Comparison of ENCODE assay signal across 2 cellular contexts in the genomic region with DNA sequence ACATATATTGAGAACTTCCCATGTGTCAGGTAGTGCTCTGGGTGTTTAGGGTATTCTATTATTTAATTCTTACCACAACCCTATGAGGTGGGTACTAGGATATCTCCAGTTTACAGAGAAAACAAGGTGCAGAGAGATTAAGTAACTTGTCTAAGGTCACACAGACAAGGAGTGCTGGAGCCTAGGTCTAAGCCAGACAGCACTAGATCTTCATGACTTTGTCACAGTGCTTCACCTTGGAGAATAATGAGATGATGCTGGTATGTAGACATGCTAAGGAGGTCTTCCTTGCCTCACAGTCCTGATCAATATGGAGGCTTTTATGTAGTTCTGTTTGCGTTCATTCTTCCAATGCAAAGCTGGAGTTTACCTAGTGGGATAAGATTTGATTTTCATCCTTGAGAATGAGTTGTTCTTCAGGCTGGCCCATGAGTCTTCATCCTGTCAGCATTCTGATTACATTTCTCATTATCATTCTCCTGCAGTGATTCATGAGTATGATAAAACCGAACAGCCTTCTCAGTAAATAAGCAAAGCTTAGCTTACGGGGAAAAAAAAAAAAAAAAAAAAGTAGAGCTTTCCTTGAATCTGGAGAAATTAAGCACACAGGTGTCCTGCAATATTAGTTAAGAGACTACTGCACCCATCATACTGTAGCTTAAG.
A peak's percentile ranks its signal among the peaks of the same experiment; 100 is the strongest.
TF ChIP-seq lines count a peak whose summit lies in the region.

No MANE protein-coding gene starts in this region.

TF ChIP-seq in IMR-90, 13 proteins besides CTCF, POLR2A, EP300 and RAD21:
- TF ChIP-seq BHLHE40 (IDR thresholded peaks at IDR 0.05; ENCODE audit: low read depth, low read length) = no peak
- no peak for TF ChIP-seq SMC3 (IDR thresholded peaks at IDR 0.05; ENCODE audit: low read depth, low read length)
- TF ChIP-seq FOS (IDR thresholded peaks at IDR 0.05; ENCODE audit: low read depth, low read length) = peak; percentile 83
- TF ChIP-seq RCOR1 (IDR thresholded peaks at IDR 0.05; ENCODE audit: insufficient replicate concordance, low read length) = peak; percentile 27
- TF ChIP-seq CHD1 (IDR thresholded peaks at IDR 0.05; ENCODE audit: low read depth, low read length) = no peak
- no peak for TF ChIP-seq NFE2L2 (IDR thresholded peaks at IDR 0.05; ENCODE audit: low read depth, low read length)
- no peak; the same call in 1 of the 2 replicates for TF ChIP-seq MAFK (IDR thresholded peaks at IDR 0.05; ENCODE audit: low read depth, low read length)
- no peak for TF ChIP-seq RFX5 (IDR thresholded peaks at IDR 0.05; ENCODE audit: low read depth, low read length)
- no peak for TF ChIP-seq CEBPB (IDR thresholded peaks at IDR 0.05; ENCODE audit: low read depth, low read length)
- TF ChIP-seq ELK1 (IDR thresholded peaks at IDR 0.05; ENCODE audit: borderline replicate concordance, low read depth, low read length) = no peak
- TF ChIP-seq MXI1 (IDR thresholded peaks at IDR 0.05; ENCODE audit: borderline replicate concordance, low read depth, low read length) = no peak

TF ChIP-seq in GM12878, 131 proteins besides CTCF, POLR2A, EP300 and RAD21:
- TF ChIP-seq SUPT20H (IDR thresholded peaks at IDR 0.05; ENCODE audit: borderline replicate concordance, control insufficient read depth, low read depth, low read length) (no peak), SP1 (IDR thresholded peaks at IDR 0.05; ENCODE audit: low read depth, low read length) (no peak), EGR1 (IDR thresholded peaks at IDR 0.05; ENCODE audit: borderline replicate concordance in 1 of 2, low read depth in 2 of 2, low read length in 2 of 2) (no peak), NKRF (conservative IDR thresholded peaks at IDR 0.05) (no peak)
